Comparison of ENCODE assay signal across 18 cellular contexts in the genomic region with DNA sequence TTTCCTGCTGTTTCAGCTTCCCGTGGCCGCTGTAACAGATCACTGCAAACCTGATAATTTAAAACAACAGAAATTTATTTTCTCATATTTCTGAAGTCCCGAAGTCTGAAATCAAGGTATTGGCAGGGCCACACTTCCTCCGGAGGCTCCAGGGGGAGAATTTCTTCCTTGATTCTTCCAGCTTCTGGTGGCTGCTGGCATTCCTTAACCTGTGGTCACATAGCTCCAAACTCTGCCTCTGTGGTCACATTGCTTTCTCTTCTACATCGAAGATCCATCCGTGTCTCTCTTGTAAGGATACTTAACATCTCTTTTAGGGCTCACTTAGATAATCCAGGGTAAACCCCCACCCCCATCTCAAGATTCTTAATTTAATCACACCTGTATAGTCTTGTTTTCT. TPM values are rescaled to one million over a fixed set of nuclear protein-coding genes. Genes with fewer than 3 reads are reported as not detected.
A peak's percentile ranks its signal among the peaks of the same experiment; 100 is the strongest.
DNase-seq lines count a peak whose midpoint lies in the region; ATAC-seq lines count a peak whose summit lies in the region.
"Had no signal": no experiment of that assay in that cellular context is flagged by ENCODE, and none has a peak within 500 bp of the region (broad histone marks: within the 10 kb centered on the region; RNA-seq: fewer than 3 reads in every experiment).

No MANE protein-coding gene starts in this region.

- H3K27ac Mint-ChIP-seq in activated CD4-positive, alpha-beta T cell treated with anti-CD3 and anti-CD28 coated beads, Interleukin-2, amount 10 ng/mL, durations not matched to agents 24 days and 14 days: no peak overlapping the region
- H3K27ac Mint-ChIP-seq in dendritic cell treated with granulocyte-macrophage colony-stimulating factor and Interleukin-4, amounts not matched to agents 40 ng/mL and 50 ng/mL, for 4 days: peak overlapping the region; percentile 77
- H3K27ac Mint-ChIP-seq: CD8-positive, alpha-beta T cell; H9 had no signal

- ATAC-seq in GM18520 (IDR thresholded peaks at IDR 0.05; ENCODE audit: unreplicated experiment): no peak
- ATAC-seq: CD8-positive, alpha-beta T cell; GM12878 had no signal

- peaks cover 6% of the 10 kb centered on the region for H3K27me3 Mint-ChIP-seq in activated CD4-positive, alpha-beta T cell treated with anti-CD3 and anti-CD28 coated beads, Interleukin-2, amount 10 ng/mL, durations not matched to agents 24 days and 14 days
- H3K27me3 Mint-ChIP-seq in dendritic cell treated with granulocyte-macrophage colony-stimulating factor and Interleukin-4, amounts not matched to agents 40 ng/mL and 50 ng/mL, for 4 days: no peaks in the 10 kb centered on the region

- no peaks in the 10 kb centered on the region for H3K9me3 Mint-ChIP-seq in activated CD4-positive, alpha-beta T cell treated with anti-CD3 and anti-CD28 coated beads, Interleukin-2, amount 10 ng/mL, durations not matched to agents 24 days and 14 days
- no peaks in the 10 kb centered on the region for H3K9me3 Mint-ChIP-seq in dendritic cell treated with granulocyte-macrophage colony-stimulating factor and Interleukin-4, amounts not matched to agents 40 ng/mL and 50 ng/mL, for 4 days
- H3K9me3 Mint-ChIP-seq: CD8-positive, alpha-beta T cell; H9 had no signal

- no peak overlapping the region for H3K4me3 Mint-ChIP-seq in activated CD4-positive, alpha-beta T cell treated with anti-CD3 and anti-CD28 coated beads, Interleukin-2, amount 10 ng/mL, durations not matched to agents 24 days and 14 days
- H3K4me3 Mint-ChIP-seq in dendritic cell treated with granulocyte-macrophage colony-stimulating factor and Interleukin-4, amounts not matched to agents 40 ng/mL and 50 ng/mL, for 4 days: no peak overlapping the region
- H3K4me3 Mint-ChIP-seq: CD8-positive, alpha-beta T cell; H9 had no signal

- DNase-seq in activated CD4-positive, alpha-beta T cell treated with anti-CD3 and anti-CD28 coated beads, Interleukin-2, amount 10 ng/mL, durations not matched to agents 24 days and 14 days: peak; percentile 41
- DNase-seq in activated CD4-positive, alpha-beta T cell treated with anti-CD3 and anti-CD28 coated beads, Interleukin-2, amount 50 U/mL, for 4 hours: no peak
- DNase-seq in M059J (ENCODE audit: low read depth) (peak; percentile 51), kidney tubule cell (ENCODE audit: low spot score) (peak; percentile 29), germinal center (ENCODE audit: low spot score) (no peak)
- DNase-seq in activated effector memory CD4-positive, alpha-beta T cell treated with Interleukin-2 at 50 U/mL for 16 hours: no peak
- DNase-seq: Calu3; CD8-positive, alpha-beta T cell; DMS53; DND-41; EL; GOT3; H9 had no signal

- H3K4me1 Mint-ChIP-seq in activated CD4-positive, alpha-beta T cell treated with anti-CD3 and anti-CD28 coated beads, Interleukin-2, amount 10 ng/mL, durations not matched to agents 24 days and 14 days: no peaks in the 10 kb centered on the region
- peaks cover 66% of the 10 kb centered on the region for H3K4me1 Mint-ChIP-seq in dendritic cell treated with granulocyte-macrophage colony-stimulating factor and Interleukin-4, amounts not matched to agents 40 ng/mL and 50 ng/mL, for 4 days (ENCODE audit: low read depth)

- no peaks in the 10 kb centered on the region for H3K36me3 Mint-ChIP-seq in activated CD4-positive, alpha-beta T cell treated with anti-CD3 and anti-CD28 coated beads, Interleukin-2, amount 10 ng/mL, durations not matched to agents 24 days and 14 days (ENCODE audit: low read depth)
- peaks cover 87% of the 10 kb centered on the region for H3K36me3 Mint-ChIP-seq in dendritic cell treated with granulocyte-macrophage colony-stimulating factor and Interleukin-4, amounts not matched to agents 40 ng/mL and 50 ng/mL, for 4 days (ENCODE audit: low read depth)
- H3K36me3 Mint-ChIP-seq: CD8-positive, alpha-beta T cell had no signal

- intact Hi-C loops in activated CD4-positive, alpha-beta T cell treated with anti-CD3 and anti-CD28 coated beads, Interleukin-2, amount 10 ng/mL, durations not matched to agents 24 days and 14 days (cut with micrococcal nuclease): no loop called here
- intact Hi-C loops in dendritic cell treated with granulocyte-macrophage colony-stimulating factor and Interleukin-4, amounts not matched to agents 40 ng/mL and 50 ng/mL, for 4 days (cut with micrococcal nuclease): no loop called here

RNA-seq across cellular contexts. Expression of a gene that starts 7.2 kb away (rescaled TPM):
- 101 and 109 TPM in 2 replicates for total RNA-seq in activated CD4-positive, alpha-beta T cell treated with anti-CD3 and anti-CD28 coated beads, Interleukin-2, amount 10 ng/mL, durations not matched to agents 24 days and 14 days
- total RNA-seq in M059J (2014; rRNA removed; shearing (Covaris generic)): 69.2 and 85.5 TPM in 2 replicates

RNA-seq across cellular contexts. Expression of a gene that starts 17.4 kb away (rescaled TPM):
- not detected in 2 replicates for total RNA-seq in activated CD4-positive, alpha-beta T cell treated with anti-CD3 and anti-CD28 coated beads, Interleukin-2, amount 10 ng/mL, durations not matched to agents 24 days and 14 days
- total RNA-seq in M059J (2014; rRNA removed; shearing (Covaris generic)): 0.07 TPM in 1 of 2 replicates, not detected in the other
- total RNA-seq: CD8-positive, alpha-beta T cell; G401; GM12878; H9; HT-29 had no signal

Comparison
In these comparisons a context has a peak if more than half of its experiments do, and no peak if none do; other contexts are left out.
1. DNase-seq: peak in activated CD4-positive, alpha-beta T cell treated with anti-CD3 and anti-CD28 coated beads, Interleukin-2, amount 10 ng/mL, durations not matched to agents 24 days and 14 days (single experiment), M059J (single experiment) and kidney tubule cell (single experiment); none in activated CD4-positive, alpha-beta T cell treated with anti-CD3 and anti-CD28 coated beads, Interleukin-2, amount 50 U/mL, for 4 hours (0 of 2), activated effector memory CD4-positive, alpha-beta T cell treated with Interleukin-2 at 50 U/mL for 16 hours (single experiment) and germinal center (single experiment).